Comparison of ENCODE assay signal across 1 cellular context in the genomic region with DNA sequence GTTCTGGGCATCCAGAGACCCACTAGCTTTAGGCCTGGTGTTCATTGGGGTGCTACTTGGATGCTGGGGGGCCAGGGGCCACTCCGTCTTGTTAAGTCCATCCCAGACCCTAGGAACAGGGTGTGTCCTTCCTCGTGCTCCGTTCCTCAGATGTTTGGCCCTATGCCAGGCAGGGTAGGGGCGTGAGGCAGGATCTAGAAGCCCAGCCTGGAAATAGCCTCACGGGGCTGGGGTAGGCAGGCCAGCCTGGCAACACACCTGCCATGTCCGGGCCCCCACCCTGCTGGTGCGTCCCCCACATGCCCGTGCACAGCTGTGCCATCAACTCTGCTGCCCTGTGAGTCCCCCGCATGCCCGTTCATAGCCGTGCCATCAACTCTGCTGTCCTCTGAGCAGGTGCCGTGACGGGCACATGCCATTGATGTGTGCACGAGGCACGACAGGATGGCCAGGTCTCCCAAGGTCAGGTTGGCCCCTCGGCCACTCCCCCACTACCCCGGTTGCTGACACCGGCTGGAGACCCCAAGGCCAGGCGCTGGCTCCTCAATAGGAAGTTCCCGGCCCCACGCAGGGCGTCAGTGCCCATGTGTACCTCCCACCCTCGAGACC.
A peak's percentile ranks its signal among the peaks of the same experiment; 100 is the strongest.
TF ChIP-seq lines count a peak whose summit lies in the region.

No MANE protein-coding gene starts in this region.

TF ChIP-seq in HepG2, 621 proteins besides CTCF, POLR2A, EP300 and RAD21 (continued from another document):
- TF ChIP-seq PRDM10 (CRISPR knock-in tag; IDR thresholded peaks at IDR 0.05; ENCODE audit: low read depth) = no peak
- no peak for TF ChIP-seq SMAD3 (CRISPR knock-in tag; IDR thresholded peaks at IDR 0.05)
- TF ChIP-seq ZBTB20 (CRISPR knock-in tag; IDR thresholded peaks at IDR 0.05; ENCODE audit: borderline replicate concordance, low read depth) = no peak
- 0 out of 2 replicates have a peak, but pooled peaks have one; percentile 33 for TF ChIP-seq ZNF547 (CRISPR knock-in tag; IDR thresholded peaks at IDR 0.05)
- TF ChIP-seq, protein P1, sequence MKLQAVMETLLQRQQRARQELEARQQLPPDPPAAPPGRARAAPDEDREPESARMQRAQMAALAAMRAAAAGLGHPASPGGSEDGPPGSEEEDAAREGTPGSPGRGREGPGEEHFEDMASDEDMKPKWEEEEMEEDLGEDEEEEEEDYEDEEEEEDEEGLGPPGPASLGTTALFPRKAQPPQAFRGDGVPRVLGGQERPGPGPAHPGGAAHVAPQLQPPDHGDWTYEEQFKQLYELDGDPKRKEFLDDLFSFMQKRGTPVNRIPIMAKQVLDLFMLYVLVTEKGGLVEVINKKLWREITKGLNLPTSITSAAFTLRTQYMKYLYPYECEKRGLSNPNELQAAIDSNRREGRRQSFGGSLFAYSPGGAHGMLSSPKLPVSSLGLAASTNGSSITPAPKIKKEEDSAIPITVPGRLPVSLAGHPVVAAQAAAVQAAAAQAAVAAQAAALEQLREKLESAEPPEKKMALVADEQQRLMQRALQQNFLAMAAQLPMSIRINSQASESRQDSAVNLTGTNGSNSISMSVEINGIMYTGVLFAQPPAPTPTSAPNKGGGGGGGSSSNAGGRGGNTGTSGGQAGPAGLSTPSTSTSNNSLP (IDR thresholded peaks at IDR 0.05; ENCODE audit: low read depth, low read length) = no peak
- TF ChIP-seq, protein P2, sequence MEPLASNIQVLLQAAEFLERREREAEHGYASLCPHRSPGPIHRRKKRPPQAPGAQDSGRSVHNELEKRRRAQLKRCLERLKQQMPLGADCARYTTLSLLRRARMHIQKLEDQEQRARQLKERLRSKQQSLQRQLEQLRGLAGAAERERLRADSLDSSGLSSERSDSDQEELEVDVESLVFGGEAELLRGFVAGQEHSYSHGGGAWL (CRISPR knock-in tag; IDR thresholded peaks at IDR 0.05) = no peak
- TF ChIP-seq ELF1 (CRISPR knock-in tag; IDR thresholded peaks at IDR 0.05) = no peak
- TF ChIP-seq ZNF687 (CRISPR knock-in tag; IDR thresholded peaks at IDR 0.05) = peak; percentile 28; the same call in 1 of the 2 replicates
- TF ChIP-seq NAIF1 (CRISPR knock-in tag; IDR thresholded peaks at IDR 0.05; ENCODE audit: borderline replicate concordance) = no peak
- TF ChIP-seq, protein P3, sequence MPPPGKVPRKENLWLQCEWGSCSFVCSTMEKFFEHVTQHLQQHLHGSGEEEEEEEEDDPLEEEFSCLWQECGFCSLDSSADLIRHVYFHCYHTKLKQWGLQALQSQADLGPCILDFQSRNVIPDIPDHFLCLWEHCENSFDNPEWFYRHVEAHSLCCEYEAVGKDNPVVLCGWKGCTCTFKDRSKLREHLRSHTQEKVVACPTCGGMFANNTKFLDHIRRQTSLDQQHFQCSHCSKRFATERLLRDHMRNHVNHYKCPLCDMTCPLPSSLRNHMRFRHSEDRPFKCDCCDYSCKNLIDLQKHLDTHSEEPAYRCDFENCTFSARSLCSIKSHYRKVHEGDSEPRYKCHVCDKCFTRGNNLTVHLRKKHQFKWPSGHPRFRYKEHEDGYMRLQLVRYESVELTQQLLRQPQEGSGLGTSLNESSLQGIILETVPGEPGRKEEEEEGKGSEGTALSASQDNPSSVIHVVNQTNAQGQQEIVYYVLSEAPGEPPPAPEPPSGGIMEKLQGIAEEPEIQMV (CRISPR knock-in tag; IDR thresholded peaks at IDR 0.05; ENCODE audit: low read depth) = no peak
- no peak for TF ChIP-seq ZNF3 (CRISPR knock-in tag; IDR thresholded peaks at IDR 0.05)
- TF ChIP-seq POLR2G (IDR thresholded peaks at IDR 0.05; ENCODE audit: low read depth, low read length) = 0 out of 2 replicates have a peak, but pooled peaks have one; percentile 12
- no peak for TF ChIP-seq ZNF335 (CRISPR knock-in tag; IDR thresholded peaks at IDR 0.05)
- TF ChIP-seq ZNF589 (CRISPR knock-in tag; conservative IDR thresholded peaks at IDR 0.05) = 0 out of 2 replicates have a peak, but pooled peaks have one; percentile 34
- no peak for TF ChIP-seq GTF3A (CRISPR knock-in tag; conservative IDR thresholded peaks at IDR 0.05)
- TF ChIP-seq HNF1A (IDR thresholded peaks at IDR 0.05; ENCODE audit: low read depth) = no peak
- TF ChIP-seq HNF1A (CRISPR knock-in tag; IDR thresholded peaks at IDR 0.05; ENCODE audit: borderline replicate concordance) = no peak
- TF ChIP-seq ARNT2 (CRISPR knock-in tag; IDR thresholded peaks at IDR 0.05; ENCODE audit: low read depth) = 0 out of 2 replicates have a peak, but pooled peaks have one; percentile 13
- no peak for TF ChIP-seq ZNF776 (CRISPR knock-in tag; IDR thresholded peaks at IDR 0.05)
- TF ChIP-seq TSC22D2 (CRISPR knock-in tag; IDR thresholded peaks at IDR 0.05; ENCODE audit: borderline replicate concordance) = no peak
- TF ChIP-seq AGO2 (optimal IDR thresholded peaks at IDR 0.05; ENCODE audit: low read depth, low read length) = peak; percentile 40
- TF ChIP-seq, protein P4, sequence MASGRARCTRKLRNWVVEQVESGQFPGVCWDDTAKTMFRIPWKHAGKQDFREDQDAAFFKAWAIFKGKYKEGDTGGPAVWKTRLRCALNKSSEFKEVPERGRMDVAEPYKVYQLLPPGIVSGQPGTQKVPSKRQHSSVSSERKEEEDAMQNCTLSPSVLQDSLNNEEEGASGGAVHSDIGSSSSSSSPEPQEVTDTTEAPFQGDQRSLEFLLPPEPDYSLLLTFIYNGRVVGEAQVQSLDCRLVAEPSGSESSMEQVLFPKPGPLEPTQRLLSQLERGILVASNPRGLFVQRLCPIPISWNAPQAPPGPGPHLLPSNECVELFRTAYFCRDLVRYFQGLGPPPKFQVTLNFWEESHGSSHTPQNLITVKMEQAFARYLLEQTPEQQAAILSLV (CRISPR knock-in tag; IDR thresholded peaks at IDR 0.05; ENCODE audit: borderline replicate concordance) = 0 out of 2 replicates have a peak, but pooled peaks have one; percentile 21
- 0 out of 2 replicates have a peak, but pooled peaks have one; percentile 56 for TF ChIP-seq ZSCAN25 (CRISPR knock-in tag; IDR thresholded peaks at IDR 0.05)
- TF ChIP-seq NONO (IDR thresholded peaks at IDR 0.05) = no peak
- peak; percentile 58; the same call in 1 of the 2 replicates for TF ChIP-seq NONO (CRISPR knock-in tag; conservative IDR thresholded peaks at IDR 0.05)
- peak; percentile 35 for TF ChIP-seq RBM39 (IDR thresholded peaks at IDR 0.05; ENCODE audit: low read depth, low read length, poor library complexity, severe bottlenecking)
